Comparison of ENCODE assay signal across 8 cellular contexts in the genomic region with DNA sequence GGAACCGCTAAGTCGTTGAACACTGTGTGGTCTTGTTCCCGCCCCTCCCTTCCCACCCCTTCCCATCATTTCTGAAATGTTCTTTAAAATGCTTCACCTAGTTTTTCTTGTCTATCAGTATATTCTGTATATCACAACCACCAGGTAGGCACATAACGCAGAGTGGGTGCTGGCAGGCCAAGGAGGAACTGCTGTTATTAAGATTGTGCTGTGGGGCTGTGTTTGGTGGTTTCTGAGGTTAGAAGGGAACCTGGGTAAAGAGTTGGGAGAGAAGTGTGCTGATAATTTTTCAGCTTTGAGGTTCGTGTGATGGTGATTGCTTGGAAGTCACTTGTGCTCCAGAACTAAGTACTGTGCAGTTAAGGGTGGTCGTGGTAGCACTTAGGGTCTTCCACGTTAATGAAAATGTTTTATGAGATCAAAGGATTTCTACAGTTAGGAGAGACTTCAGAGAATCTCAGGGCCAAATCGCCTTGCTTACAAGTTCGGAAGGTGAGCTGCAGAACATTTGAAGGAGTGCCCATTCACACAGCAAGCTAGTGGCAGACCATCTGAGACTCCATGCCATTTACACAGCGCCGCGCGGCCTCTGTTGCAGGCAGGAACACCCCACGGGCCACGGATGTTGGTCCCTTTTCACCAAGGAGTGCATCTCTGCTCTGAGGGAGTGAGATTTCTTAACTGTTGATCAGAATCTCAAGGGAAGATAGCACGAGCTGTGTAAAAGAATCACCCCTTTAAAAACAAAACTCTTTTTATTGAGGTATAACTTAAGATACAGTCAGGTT. TPM values are rescaled to one million over a fixed set of nuclear protein-coding genes. Genes with fewer than 3 reads are reported as not detected.
A peak's percentile ranks its signal among the peaks of the same experiment; 100 is the strongest.
DNase-seq lines count a peak whose midpoint lies in the region; ATAC-seq, FAIRE-seq and TF ChIP-seq lines count a peak whose summit lies in the region.

No MANE protein-coding gene starts in this region.

- H2AK5ac ChIP-seq in trophoblast cell (ENCODE audit: low read length) = no peak overlapping the region

- no CpG with 5 or more reads among the region's 16 CpGs for WGBS in trophoblast cell (ENCODE audit: extremely low coverage, insufficient coverage, insufficient read length)

- peak overlapping the region; percentile 100 for H3K4ac ChIP-seq in trophoblast cell (ENCODE audit: low read depth, low read length)

- no peak overlapping the region for H3K14ac ChIP-seq in trophoblast cell (ENCODE audit: low read length)

- no peak overlapping the region for H3K23ac ChIP-seq in trophoblast cell (ENCODE audit: low read length)

- no peak overlapping the region for H4K8ac ChIP-seq in trophoblast cell (ENCODE audit: low read depth, low read length)

- H3K4me2 ChIP-seq in endothelial cell of umbilical vein (ENCODE audit: insufficient read depth, low read length) = peak overlapping the region; percentile 97
- peak overlapping the region; percentile 94 for H3K4me2 ChIP-seq in trophoblast cell (ENCODE audit: low read length)

- H3K9ac ChIP-seq in endothelial cell of umbilical vein (replicated peaks; ENCODE audit: extremely low read depth, insufficient read depth, low read length) = peak overlapping the region; percentile 61
- H3K9ac ChIP-seq in trophoblast cell (ENCODE audit: low read length) = no peak overlapping the region

- H3K79me2 ChIP-seq in endothelial cell of umbilical vein (ENCODE audit: control insufficient read depth, insufficient read depth, low read length) (peaks cover 62% of the 10 kb centered on the region), trophoblast cell (ENCODE audit: control insufficient read depth, insufficient read depth, low read length, poor library complexity) (peaks cover 43% of the 10 kb centered on the region)

- no peak overlapping the region for H4K91ac ChIP-seq in trophoblast cell (ENCODE audit: low read depth, low read length)

- no peak overlapping the region for H2BK5ac ChIP-seq in trophoblast cell (ENCODE audit: low read depth, low read length, poor library complexity)

- no peak for DNase-seq in GM12891 (ENCODE audit: insufficient read length, low spot score)
- DNase-seq in SJSA1 (ENCODE audit: low read depth in 1 of 2, low spot score in 2 of 2) = peak in 1 of 2 experiments; percentile 23
- no peak for DNase-seq in endothelial cell of umbilical vein (ENCODE audit: low read depth, low spot score)
- DNase-seq in trophoblast cell = no peak
- DNase-seq in HCEC 1CT = no peak
- no peak for DNase-seq in NCI-H345 (lab: John Stamatoyannopoulos, UW)

- no peak overlapping the region for H2BK12ac ChIP-seq in trophoblast cell (ENCODE audit: low read length)

- dilution Hi-C loops in endothelial cell of umbilical vein (cut with MboI; ENCODE audit: extremely low pct_ligation_motif_present, low sequenced_read_pairs) = no loop called here

- CTCF ChIA-PET in endothelial cell of umbilical vein (lab: Charles Lee) = no interaction called here

- H3K36me3 ChIP-seq in SJSA1 (peaks cover 47% of the 10 kb centered on the region), endothelial cell of umbilical vein (ENCODE audit: control insufficient read depth in 2 of 2, extremely low read depth in 1 of 2, insufficient read depth in 2 of 2, low read length in 2 of 2) (peaks cover 0 to 2% of the 10 kb centered on the region in 2 experiments), trophoblast cell (ENCODE audit: control insufficient read depth in 1 of 2, insufficient read depth in 2 of 2, low read length in 2 of 2) (peaks cover 8 to 19% of the 10 kb centered on the region in 2 experiments)

- ATAC-seq in GM18520 (IDR thresholded peaks at IDR 0.05; ENCODE audit: unreplicated experiment) = no peak
- no peak for ATAC-seq in GM21825 (IDR thresholded peaks at IDR 0.05; ENCODE audit: unreplicated experiment)

- TF ChIP-seq POLR2A in GM12891 (IDR thresholded peaks at IDR 0.05; ENCODE audit: low read depth, low read length) (no peak), endothelial cell of umbilical vein (IDR thresholded peaks at IDR 0.05; ENCODE audit: low read depth, low read length) (no peak)

- H3K9me1 ChIP-seq in endothelial cell of umbilical vein (replicated peaks; ENCODE audit: control insufficient read depth, extremely low read depth, insufficient read depth, low read length) = no peaks in the 10 kb centered on the region

- peaks cover 10% of the 10 kb centered on the region for H3K79me1 ChIP-seq in trophoblast cell (ENCODE audit: low read length)

- POLR2A ChIA-PET in endothelial cell of umbilical vein (lab: Charles Lee) = no interaction called here

- H3K9me3 ChIP-seq in SJSA1 (replicated peaks) = no peaks in the 10 kb centered on the region
- H3K9me3 ChIP-seq in endothelial cell of umbilical vein (replicated peaks; ENCODE audit: control insufficient read depth, insufficient read depth, low read length) = no peaks in the 10 kb centered on the region
- no peaks in the 10 kb centered on the region for H3K9me3 ChIP-seq in trophoblast cell (ENCODE audit: insufficient read depth, low read depth, low read length)

- BruUV-seq in endothelial cell of umbilical vein (replicated peaks; lab: Mats Ljungman, UMichigan) = TSS peak; percentile 32

- peaks cover 4% of the 10 kb centered on the region for H4K20me1 ChIP-seq in endothelial cell of umbilical vein (replicated peaks; ENCODE audit: control insufficient read depth, extremely low read depth, insufficient read depth, low read length)

- H2BK120ac ChIP-seq in trophoblast cell (ENCODE audit: insufficient read depth, low read length, poor library complexity) = no peak overlapping the region

- H3K18ac ChIP-seq in trophoblast cell (ENCODE audit: low read length) = no peak overlapping the region

- H3K27me3 ChIP-seq in SJSA1 (replicated peaks) (no peaks in the 10 kb centered on the region), endothelial cell of umbilical vein (ENCODE audit: control insufficient read depth in 2 of 2, insufficient read depth in 2 of 2, low read length in 2 of 2) (no peaks in the 10 kb centered on the region), trophoblast cell (ENCODE audit: insufficient read depth, low read length) (no peaks in the 10 kb centered on the region)

- FAIRE-seq in GM12891 (lab: Jason Lieb, UNC) = peak; percentile 45
- no peak for FAIRE-seq in endothelial cell of umbilical vein (lab: Jason Lieb, UNC)

- peaks cover 19% of the 10 kb centered on the region for H3K4me1 ChIP-seq in SJSA1 (replicated peaks)
- H3K4me1 ChIP-seq in endothelial cell of umbilical vein (ENCODE audit: control insufficient read depth, extremely low read depth, insufficient read depth, low read length) = peaks cover 24% of the 10 kb centered on the region
- peaks cover 3 to 14% of the 10 kb centered on the region in 2 experiments for H3K4me1 ChIP-seq in trophoblast cell (ENCODE audit: control insufficient read depth in 1 of 2, insufficient read depth in 2 of 2, low read length in 2 of 2)

- intact Hi-C loops in endothelial cell of umbilical vein (cut with micrococcal nuclease) = loop anchor here (2.0 kb wide), 1 partner anchor 18 kb away; no protein-coding TSS in a partner anchor

- H4K12ac ChIP-seq in trophoblast cell (ENCODE audit: low read depth, low read length) = no peak overlapping the region

- TF ChIP-seq CTCF in endothelial cell of umbilical vein (IDR thresholded peaks at IDR 0.05; ENCODE audit: extremely low read depth in 1 of 2, insufficient read depth in 1 of 2, low read depth in 1 of 2, low read length in 2 of 2) = no peak

- H3K27ac ChIP-seq in SJSA1 = no peak overlapping the region
- no peak overlapping the region for H3K27ac ChIP-seq in endothelial cell of umbilical vein (ENCODE audit: insufficient read depth, low read depth, low read length)
- no peak overlapping the region for H3K27ac ChIP-seq in trophoblast cell (ENCODE audit: low read depth, low read length)

- H2AFZ ChIP-seq in endothelial cell of umbilical vein (ENCODE audit: low read depth, low read length) = no peak overlapping the region
- H2AFZ ChIP-seq in trophoblast cell (ENCODE audit: insufficient read depth, low read length, poor library complexity) = no peak overlapping the region

- peak overlapping the region; percentile 96 for H3K4me3 ChIP-seq in SJSA1
- H3K4me3 ChIP-seq in endothelial cell of umbilical vein (replicated peaks in 1 of 3; ENCODE audit: insufficient read depth in 1 of 3, low read depth in 1 of 3, low read length in 3 of 3) = peak overlapping the region; percentile 70 to 87 (median 71)
- no peak overlapping the region for H3K4me3 ChIP-seq in trophoblast cell (ENCODE audit: low read depth, low read length)

TF ChIP-seq in GM12891, 5 proteins besides CTCF, POLR2A, EP300 and RAD21:
- TF ChIP-seq SPI1 (IDR thresholded peaks at IDR 0.05; ENCODE audit: low read depth, low read length) (peak; percentile 32; the same call in 1 of the 2 replicates), POU2F2 (IDR thresholded peaks at IDR 0.05; ENCODE audit: low read depth, low read length) (no peak), TAF1 (IDR thresholded peaks at IDR 0.05; ENCODE audit: low read depth, low read length) (no peak)
TF ChIP-seq in GM12891: peak in this region for 1.

TF ChIP-seq in endothelial cell of umbilical vein, 7 proteins besides CTCF, POLR2A, EP300 and RAD21:
- TF ChIP-seq EZH2 (IDR thresholded peaks at IDR 0.05; ENCODE audit: borderline replicate concordance, low read depth, low read length, severe bottlenecking) (no peak), FOS (IDR thresholded peaks at IDR 0.05; ENCODE audit: borderline replicate concordance, insufficient read depth, low read length) (no peak), MAX (IDR thresholded peaks at IDR 0.05; ENCODE audit: insufficient read depth, insufficient read length) (no peak), POLR2AphosphoS5 (IDR thresholded peaks at IDR 0.05; ENCODE audit: insufficient read depth, low read depth, low read length) (no peak), JUN (IDR thresholded peaks at IDR 0.05; ENCODE audit: borderline replicate concordance, insufficient read depth, insufficient read length, low read depth) (no peak), MYC (IDR thresholded peaks at IDR 0.05; ENCODE audit: low read depth, low read length) (no peak), GATA2 (IDR thresholded peaks at IDR 0.05; ENCODE audit: insufficient read depth, insufficient read length, low read depth, low read length) (no peak)

RNA-seq across cellular contexts. Expression of gene UBE3C, which starts 1.6 kb away (rescaled TPM):
- 24.6 TPM for polyA plus RNA-seq in GM12891 (2012; ENCODE audit: low read depth, missing spikeins)
- 85.8 and 134 TPM in 2 replicates for total RNA-seq in SJSA1 (2014; rRNA removed; shearing (Covaris generic))
- 75.9 and 77.3 TPM in 2 replicates for total RNA-seq in endothelial cell of umbilical vein
- 38.0 and 45.1 TPM in 2 replicates for polyA plus RNA-seq in endothelial cell of umbilical vein
- 38.7 and 41.0 TPM in 2 replicates for polyA plus RNA-seq in endothelial cell of umbilical vein (2011; cell fraction: cytosol; rRNA removed)
- polyA plus RNA-seq in endothelial cell of umbilical vein (2011; cell fraction: nucleus; rRNA removed) = 55.7 and 69.9 TPM in 2 replicates
- 47.7 and 63.2 TPM in 2 replicates for polyA plus RNA-seq in endothelial cell of umbilical vein (2012)
- 93.1 and 94.1 TPM in 2 replicates for polyA minus RNA-seq in endothelial cell of umbilical vein
- 54.3 TPM for polyA minus RNA-seq in endothelial cell of umbilical vein (2011; cell fraction: cytosol; rRNA and poly(A)+ RNA removed)
- polyA minus RNA-seq in endothelial cell of umbilical vein (2011; cell fraction: nucleus; rRNA and poly(A)+ RNA removed) = 88.0 and 120 TPM in 2 replicates
- polyA plus RNA-seq in trophoblast cell (2013) = 40.7 and 41.8 TPM in 2 replicates
